Comparison of ENCODE assay signal across 1 cellular context in the genomic region with DNA sequence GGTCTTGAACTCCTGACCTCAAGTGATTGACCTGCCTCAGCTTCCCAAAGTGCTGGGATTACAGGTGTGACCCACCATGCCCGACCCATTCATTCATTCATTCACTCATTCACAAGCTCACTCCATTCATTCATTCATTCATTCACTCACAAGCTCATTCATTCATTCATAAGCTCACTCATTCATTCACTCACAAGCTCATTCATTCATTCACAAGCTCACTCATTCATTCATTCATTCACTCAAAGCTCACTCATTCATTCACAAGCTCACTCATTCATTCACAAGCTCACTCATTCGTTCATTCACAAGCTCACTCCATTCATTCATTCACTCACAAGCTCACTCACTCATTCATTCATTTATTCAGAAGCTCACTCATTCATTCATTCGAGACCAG.
TF ChIP-seq lines count a peak whose summit lies in the region.

No MANE protein-coding gene starts in this region.

TF ChIP-seq in WTC11, 78 proteins besides CTCF, POLR2A, EP300 and RAD21 (continued from another document):
- TF ChIP-seq, protein P1, sequence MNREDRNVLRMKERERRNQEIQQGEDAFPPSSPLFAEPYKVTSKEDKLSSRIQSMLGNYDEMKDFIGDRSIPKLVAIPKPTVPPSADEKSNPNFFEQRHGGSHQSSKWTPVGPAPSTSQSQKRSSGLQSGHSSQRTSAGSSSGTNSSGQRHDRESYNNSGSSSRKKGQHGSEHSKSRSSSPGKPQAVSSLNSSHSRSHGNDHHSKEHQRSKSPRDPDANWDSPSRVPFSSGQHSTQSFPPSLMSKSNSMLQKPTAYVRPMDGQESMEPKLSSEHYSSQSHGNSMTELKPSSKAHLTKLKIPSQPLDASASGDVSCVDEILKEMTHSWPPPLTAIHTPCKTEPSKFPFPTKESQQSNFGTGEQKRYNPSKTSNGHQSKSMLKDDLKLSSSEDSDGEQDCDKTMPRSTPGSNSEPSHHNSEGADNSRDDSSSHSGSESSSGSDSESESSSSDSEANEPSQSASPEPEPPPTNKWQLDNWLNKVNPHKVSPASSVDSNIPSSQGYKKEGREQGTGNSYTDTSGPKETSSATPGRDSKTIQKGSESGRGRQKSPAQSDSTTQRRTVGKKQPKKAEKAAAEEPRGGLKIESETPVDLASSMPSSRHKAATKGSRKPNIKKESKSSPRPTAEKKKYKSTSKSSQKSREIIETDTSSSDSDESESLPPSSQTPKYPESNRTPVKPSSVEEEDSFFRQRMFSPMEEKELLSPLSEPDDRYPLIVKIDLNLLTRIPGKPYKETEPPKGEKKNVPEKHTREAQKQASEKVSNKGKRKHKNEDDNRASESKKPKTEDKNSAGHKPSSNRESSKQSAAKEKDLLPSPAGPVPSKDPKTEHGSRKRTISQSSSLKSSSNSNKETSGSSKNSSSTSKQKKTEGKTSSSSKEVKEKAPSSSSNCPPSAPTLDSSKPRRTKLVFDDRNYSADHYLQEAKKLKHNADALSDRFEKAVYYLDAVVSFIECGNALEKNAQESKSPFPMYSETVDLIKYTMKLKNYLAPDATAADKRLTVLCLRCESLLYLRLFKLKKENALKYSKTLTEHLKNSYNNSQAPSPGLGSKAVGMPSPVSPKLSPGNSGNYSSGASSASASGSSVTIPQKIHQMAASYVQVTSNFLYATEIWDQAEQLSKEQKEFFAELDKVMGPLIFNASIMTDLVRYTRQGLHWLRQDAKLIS (CRISPR knock-in tag; IDR thresholded peaks at IDR 0.05; ENCODE audit: borderline replicate concordance), result no peak
- TF ChIP-seq NR1H2 (CRISPR knock-in tag; IDR thresholded peaks at IDR 0.05) (no peak), ZNF671 (CRISPR knock-in tag; IDR thresholded peaks at IDR 0.05) (no peak), GTF2I (CRISPR knock-in tag; conservative IDR thresholded peaks at IDR 0.05) (no peak), KAT7 (CRISPR knock-in tag; IDR thresholded peaks at IDR 0.05; ENCODE audit: borderline replicate concordance) (no peak), ETV6 (CRISPR knock-in tag; IDR thresholded peaks at IDR 0.05) (no peak), ZNF232 (CRISPR knock-in tag; IDR thresholded peaks at IDR 0.05) (no peak), CREM (CRISPR knock-in tag; IDR thresholded peaks at IDR 0.05) (no peak), CBFB (CRISPR knock-in tag; IDR thresholded peaks at IDR 0.05; ENCODE audit: low read depth) (no peak), ZNF423 (CRISPR knock-in tag; IDR thresholded peaks at IDR 0.05) (no peak)
- TF ChIP-seq, protein P2, sequence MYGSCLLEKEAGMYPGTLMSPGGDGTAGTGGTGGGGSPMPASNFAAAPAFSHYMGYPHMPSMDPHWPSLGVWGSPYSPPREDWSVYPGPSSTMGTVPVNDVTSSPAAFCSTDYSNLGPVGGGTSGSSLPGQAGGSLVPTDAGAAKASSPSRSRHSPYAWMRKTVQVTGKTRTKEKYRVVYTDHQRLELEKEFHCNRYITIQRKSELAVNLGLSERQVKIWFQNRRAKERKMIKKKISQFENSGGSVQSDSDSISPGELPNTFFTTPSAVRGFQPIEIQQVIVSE (CRISPR knock-in tag; IDR thresholded peaks at IDR 0.05; ENCODE audit: borderline replicate concordance), result no peak
- TF ChIP-seq, protein P3, sequence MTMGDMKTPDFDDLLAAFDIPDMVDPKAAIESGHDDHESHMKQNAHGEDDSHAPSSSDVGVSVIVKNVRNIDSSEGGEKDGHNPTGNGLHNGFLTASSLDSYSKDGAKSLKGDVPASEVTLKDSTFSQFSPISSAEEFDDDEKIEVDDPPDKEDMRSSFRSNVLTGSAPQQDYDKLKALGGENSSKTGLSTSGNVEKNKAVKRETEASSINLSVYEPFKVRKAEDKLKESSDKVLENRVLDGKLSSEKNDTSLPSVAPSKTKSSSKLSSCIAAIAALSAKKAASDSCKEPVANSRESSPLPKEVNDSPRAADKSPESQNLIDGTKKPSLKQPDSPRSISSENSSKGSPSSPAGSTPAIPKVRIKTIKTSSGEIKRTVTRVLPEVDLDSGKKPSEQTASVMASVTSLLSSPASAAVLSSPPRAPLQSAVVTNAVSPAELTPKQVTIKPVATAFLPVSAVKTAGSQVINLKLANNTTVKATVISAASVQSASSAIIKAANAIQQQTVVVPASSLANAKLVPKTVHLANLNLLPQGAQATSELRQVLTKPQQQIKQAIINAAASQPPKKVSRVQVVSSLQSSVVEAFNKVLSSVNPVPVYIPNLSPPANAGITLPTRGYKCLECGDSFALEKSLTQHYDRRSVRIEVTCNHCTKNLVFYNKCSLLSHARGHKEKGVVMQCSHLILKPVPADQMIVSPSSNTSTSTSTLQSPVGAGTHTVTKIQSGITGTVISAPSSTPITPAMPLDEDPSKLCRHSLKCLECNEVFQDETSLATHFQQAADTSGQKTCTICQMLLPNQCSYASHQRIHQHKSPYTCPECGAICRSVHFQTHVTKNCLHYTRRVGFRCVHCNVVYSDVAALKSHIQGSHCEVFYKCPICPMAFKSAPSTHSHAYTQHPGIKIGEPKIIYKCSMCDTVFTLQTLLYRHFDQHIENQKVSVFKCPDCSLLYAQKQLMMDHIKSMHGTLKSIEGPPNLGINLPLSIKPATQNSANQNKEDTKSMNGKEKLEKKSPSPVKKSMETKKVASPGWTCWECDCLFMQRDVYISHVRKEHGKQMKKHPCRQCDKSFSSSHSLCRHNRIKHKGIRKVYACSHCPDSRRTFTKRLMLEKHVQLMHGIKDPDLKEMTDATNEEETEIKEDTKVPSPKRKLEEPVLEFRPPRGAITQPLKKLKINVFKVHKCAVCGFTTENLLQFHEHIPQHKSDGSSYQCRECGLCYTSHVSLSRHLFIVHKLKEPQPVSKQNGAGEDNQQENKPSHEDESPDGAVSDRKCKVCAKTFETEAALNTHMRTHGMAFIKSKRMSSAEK (CRISPR knock-in tag; IDR thresholded peaks at IDR 0.05; ENCODE audit: borderline replicate concordance), result no peak
- TF ChIP-seq, protein P4, sequence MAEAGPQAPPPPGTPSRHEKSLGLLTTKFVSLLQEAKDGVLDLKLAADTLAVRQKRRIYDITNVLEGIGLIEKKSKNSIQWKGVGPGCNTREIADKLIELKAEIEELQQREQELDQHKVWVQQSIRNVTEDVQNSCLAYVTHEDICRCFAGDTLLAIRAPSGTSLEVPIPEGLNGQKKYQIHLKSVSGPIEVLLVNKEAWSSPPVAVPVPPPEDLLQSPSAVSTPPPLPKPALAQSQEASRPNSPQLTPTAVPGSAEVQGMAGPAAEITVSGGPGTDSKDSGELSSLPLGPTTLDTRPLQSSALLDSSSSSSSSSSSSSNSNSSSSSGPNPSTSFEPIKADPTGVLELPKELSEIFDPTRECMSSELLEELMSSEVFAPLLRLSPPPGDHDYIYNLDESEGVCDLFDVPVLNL (CRISPR knock-in tag; IDR thresholded peaks at IDR 0.05; ENCODE audit: borderline replicate concordance, low read depth), result no peak
